8 cellular contexts compared by ENCODE assay signal in the genomic region with DNA sequence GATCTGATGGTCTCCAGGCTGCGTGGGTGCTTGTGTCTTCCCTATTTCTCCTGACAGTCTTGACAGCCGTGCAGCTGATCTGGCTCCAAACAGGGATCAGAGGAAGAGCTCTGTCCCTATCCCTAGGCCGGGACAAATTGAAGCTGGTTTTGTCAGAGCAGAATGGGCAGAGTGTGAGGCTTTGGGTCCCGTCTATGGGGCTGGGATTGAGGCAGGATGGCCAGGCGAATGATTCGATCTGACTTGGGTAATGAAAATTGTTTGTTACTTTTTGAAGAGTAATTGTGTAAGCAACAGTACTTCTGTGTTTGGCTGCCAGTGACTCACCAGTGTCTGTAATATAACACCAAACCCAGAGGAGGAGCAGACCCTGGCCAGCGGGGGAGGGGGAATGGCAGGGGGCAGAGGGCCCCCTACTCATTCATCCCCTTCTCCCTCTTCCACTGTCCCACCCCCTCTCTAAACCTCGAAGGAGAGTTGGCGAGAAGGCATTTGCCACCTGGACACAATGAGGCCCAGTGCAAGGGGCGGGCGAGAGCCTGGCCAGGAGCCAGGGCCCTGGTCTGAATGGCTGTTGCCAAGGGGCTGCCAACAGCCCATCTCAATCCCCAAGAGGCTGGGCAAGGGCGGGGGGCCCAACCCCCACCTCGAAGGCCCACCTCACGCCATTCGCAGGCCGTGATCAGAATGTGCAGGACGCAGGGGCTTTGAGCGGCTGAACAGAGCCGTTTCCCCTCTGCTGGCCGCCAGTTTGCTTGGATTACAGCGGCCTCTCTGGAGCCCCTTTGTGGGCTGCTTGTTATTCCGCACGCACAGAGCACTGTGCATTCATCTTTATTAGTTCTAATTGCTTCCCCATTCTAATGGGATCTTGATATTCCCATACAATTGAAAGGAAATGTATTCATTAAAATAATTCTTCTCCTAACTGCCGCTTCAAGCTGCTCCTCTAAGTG. TPM values are rescaled to one million over a fixed set of nuclear protein-coding genes. Genes with fewer than 3 reads are reported as not detected.
A peak's percentile ranks its signal among the peaks of the same experiment; 100 is the strongest.
DNase-seq lines count a peak whose midpoint lies in the region; ATAC-seq and TF ChIP-seq lines count a peak whose summit lies in the region.

No MANE protein-coding gene starts in this region.

- H3K27ac Mint-ChIP-seq in activated CD8-positive, alpha-beta T cell treated with anti-CD3 and anti-CD28 coated beads, Interleukin-2, amount 10 ng/mL, durations not matched to agents 7 days and 5 days, result no peak overlapping the region

- peak overlapping the region; percentile 60 for H3K18ac ChIP-seq in trophoblast cell (ENCODE audit: low read length)

- ATAC-seq in HG03280 (IDR thresholded peaks at IDR 0.05; ENCODE audit: unreplicated experiment), result no peak
- ATAC-seq in activated CD8-positive, alpha-beta T cell treated with anti-CD3 and anti-CD28 coated beads, Interleukin-2, amount 10 ng/mL, durations not matched to agents 7 days and 5 days, result no peak
- ATAC-seq in GM19395 (IDR thresholded peaks at IDR 0.05; ENCODE audit: unreplicated experiment), result no peak

- peak overlapping the region; percentile 84 for H2BK12ac ChIP-seq in trophoblast cell (ENCODE audit: low read length)

- peak overlapping the region; percentile 33 to 64 (median 56) for H3K27ac ChIP-seq in esophagus muscularis mucosa (replicated peaks in 1 of 4)
- H3K27ac ChIP-seq in trophoblast cell (ENCODE audit: low read depth, low read length), result peak overlapping the region; percentile 55

- H3K9ac ChIP-seq in trophoblast cell (ENCODE audit: low read length), result no peak overlapping the region

- H3K4me3 ChIP-seq in esophagus muscularis mucosa (peak overlapping the region in 2 of 4 donors; percentile 2 to 9), trophoblast cell (ENCODE audit: low read depth, low read length) (no peak overlapping the region)

- no peak for TF ChIP-seq POLR2A in esophagus muscularis mucosa (IDR thresholded peaks at IDR 0.05; ENCODE audit: low read depth)

- intact Hi-C loops in esophagus muscularis mucosa (cut with DNase I), result no loop called here

- H3K9me3 ChIP-seq in esophagus muscularis mucosa (no peaks in the 10 kb centered on the region), trophoblast cell (ENCODE audit: insufficient read depth, low read depth, low read length) (no peaks in the 10 kb centered on the region)

- TF ChIP-seq EP300 in esophagus muscularis mucosa (IDR thresholded peaks at IDR 0.05), result no peak

- H3K36me3 ChIP-seq in esophagus muscularis mucosa (no peaks in the 10 kb centered on the region), trophoblast cell (ENCODE audit: control insufficient read depth in 1 of 2, insufficient read depth in 2 of 2, low read length in 2 of 2) (no peaks in the 10 kb centered on the region)

- POLR2A ChIA-PET in activated CD8-positive, alpha-beta T cell treated with anti-CD3 and anti-CD28 coated beads, Interleukin-2, amount 10 ng/mL, durations not matched to agents 7 days and 5 days (lab: Charles Lee), result no interaction called here

- peaks cover 10% of the 10 kb centered on the region for H3K79me1 ChIP-seq in trophoblast cell (ENCODE audit: low read length)

- H2AK5ac ChIP-seq in trophoblast cell (ENCODE audit: low read length), result no peak overlapping the region

- H3K4me1 Mint-ChIP-seq in activated CD8-positive, alpha-beta T cell treated with anti-CD3 and anti-CD28 coated beads, Interleukin-2, amount 10 ng/mL, durations not matched to agents 7 days and 5 days (ENCODE audit: low read depth), result peaks cover 10% of the 10 kb centered on the region

- peak overlapping the region; percentile 26 for H2AFZ ChIP-seq in trophoblast cell (ENCODE audit: insufficient read depth, low read length, poor library complexity)

- peak; percentile 54 for DNase-seq in Daoy (ENCODE audit: low read depth)
- peak; percentile 45 for DNase-seq in NCI-H2227 treated with DMSO at 0.1 percent for 48 hours (lab: John Stamatoyannopoulos, UW)
- no peak for DNase-seq in esophagus muscularis mucosa (ENCODE audit: extremely low spot score)
- DNase-seq in trophoblast cell, result peak in 1 of 2 donors; percentile 29
- no peak for DNase-seq in activated CD8-positive, alpha-beta T cell treated with anti-CD3 and anti-CD28 coated beads, Interleukin-2, amount 10 ng/mL, durations not matched to agents 7 days and 5 days
- no peak for DNase-seq in OCI-M2 (lab: John Stamatoyannopoulos, UW; ENCODE audit: unreplicated experiment)

- H4K8ac ChIP-seq in trophoblast cell (ENCODE audit: low read depth, low read length), result peak overlapping the region; percentile 75

- H3K27me3 Mint-ChIP-seq in activated CD8-positive, alpha-beta T cell treated with anti-CD3 and anti-CD28 coated beads, Interleukin-2, amount 10 ng/mL, durations not matched to agents 7 days and 5 days (ENCODE audit: low read depth), result peaks cover 21% of the 10 kb centered on the region

- H3K36me3 Mint-ChIP-seq in activated CD8-positive, alpha-beta T cell treated with anti-CD3 and anti-CD28 coated beads, Interleukin-2, amount 10 ng/mL, durations not matched to agents 7 days and 5 days (ENCODE audit: low read depth), result no peaks in the 10 kb centered on the region

- H3K27me3 ChIP-seq in esophagus muscularis mucosa (no peaks in the 10 kb centered on the region), trophoblast cell (ENCODE audit: insufficient read depth, low read length) (no peaks in the 10 kb centered on the region)

- no peak overlapping the region for H3K4me3 Mint-ChIP-seq in activated CD8-positive, alpha-beta T cell treated with anti-CD3 and anti-CD28 coated beads, Interleukin-2, amount 10 ng/mL, durations not matched to agents 7 days and 5 days

- peak overlapping the region; percentile 62 for H3K14ac ChIP-seq in trophoblast cell (ENCODE audit: low read length)

- peak overlapping the region; percentile 81 for H4K91ac ChIP-seq in trophoblast cell (ENCODE audit: low read depth, low read length)

- peak overlapping the region; percentile 50 for H3K4ac ChIP-seq in trophoblast cell (ENCODE audit: low read depth, low read length)

- H3K4me2 ChIP-seq in trophoblast cell (ENCODE audit: low read length), result peak overlapping the region; percentile 40

- CTCF ChIA-PET in activated CD8-positive, alpha-beta T cell treated with anti-CD3 and anti-CD28 coated beads, Interleukin-2, amount 10 ng/mL, durations not matched to agents 7 days and 5 days (lab: Charles Lee), result interaction anchor here (1.4 to 1.8 kb wide), 2 partner anchors 9 to 156 kb away, joined by 5 to 6 read pairs; partner anchors contain the start of gene EPHB3

- H3K9me3 Mint-ChIP-seq in activated CD8-positive, alpha-beta T cell treated with anti-CD3 and anti-CD28 coated beads, Interleukin-2, amount 10 ng/mL, durations not matched to agents 7 days and 5 days (ENCODE audit: insufficient read depth), result no peaks in the 10 kb centered on the region

- TF ChIP-seq CTCF in esophagus muscularis mucosa (IDR thresholded peaks at IDR 0.05), result no peak

- peaks cover 21 to 36% (median 31%) of the 10 kb centered on the region in 4 donors for H3K4me1 ChIP-seq in esophagus muscularis mucosa
- H3K4me1 ChIP-seq in trophoblast cell (ENCODE audit: control insufficient read depth in 1 of 2, insufficient read depth in 2 of 2, low read length in 2 of 2), result peaks cover 11 to 17% of the 10 kb centered on the region in 2 experiments

- H4K12ac ChIP-seq in trophoblast cell (ENCODE audit: low read depth, low read length), result peak overlapping the region; percentile 21

- 51% methylated on average over 7 of the region's 24 CpGs for WGBS in esophagus muscularis mucosa
- no CpG with 5 or more reads among the region's 24 CpGs for WGBS in trophoblast cell (ENCODE audit: extremely low coverage, insufficient coverage, insufficient read length)

- H3K23ac ChIP-seq in trophoblast cell (ENCODE audit: low read length), result no peak overlapping the region

- peak overlapping the region; percentile 82 for H2BK5ac ChIP-seq in trophoblast cell (ENCODE audit: low read depth, low read length, poor library complexity)

- no peaks in the 10 kb centered on the region for H3K79me2 ChIP-seq in trophoblast cell (ENCODE audit: control insufficient read depth, insufficient read depth, low read length, poor library complexity)

- peak overlapping the region; percentile 79 for H2BK120ac ChIP-seq in trophoblast cell (ENCODE audit: insufficient read depth, low read length, poor library complexity)

RNA-seq across cellular contexts. Expression of gene MAGEF1, which starts 5.1 kb away (rescaled TPM):
- total RNA-seq in Daoy (2014; rRNA removed; shearing (Covaris generic)), result 60.1 and 75.9 TPM in 2 replicates
- 10 to 100 TPM; 23.5 to 50.9 (median 34.1) TPM for total RNA-seq in esophagus muscularis mucosa
- 28.9 and 31.1 TPM in 2 replicates for polyA plus RNA-seq in trophoblast cell (2013)
- total RNA-seq in activated CD8-positive, alpha-beta T cell treated with anti-CD3 and anti-CD28 coated beads, Interleukin-2, amount 10 ng/mL, durations not matched to agents 7 days and 5 days, result 1 to 10 TPM; 2.0 to 2.1 TPM

Comparison
In these comparisons a context has a peak if more than half of its experiments do, and no peak if none do; other contexts are left out.
1. DNase-seq: peak in Daoy (single experiment) and NCI-H2227 treated with DMSO at 0.1 percent for 48 hours (single experiment); none in esophagus muscularis mucosa (single experiment), activated CD8-positive, alpha-beta T cell treated with anti-CD3 and anti-CD28 coated beads, Interleukin-2, amount 10 ng/mL, durations not matched to agents 7 days and 5 days (single experiment) and OCI-M2 (single experiment).
2. RNA of gene MAGEF1, which starts 5.1 kb away (total RNA-seq): 60.1 to 75.9 TPM in Daoy and 23.5 to 50.9 TPM in esophagus muscularis mucosa; 2.0 to 2.1 TPM in activated CD8-positive, alpha-beta T cell treated with anti-CD3 and anti-CD28 coated beads, Interleukin-2, amount 10 ng/mL, durations not matched to agents 7 days and 5 days; every median in the first group is over 4 times any median in the second.